In the genomic region with DNA sequence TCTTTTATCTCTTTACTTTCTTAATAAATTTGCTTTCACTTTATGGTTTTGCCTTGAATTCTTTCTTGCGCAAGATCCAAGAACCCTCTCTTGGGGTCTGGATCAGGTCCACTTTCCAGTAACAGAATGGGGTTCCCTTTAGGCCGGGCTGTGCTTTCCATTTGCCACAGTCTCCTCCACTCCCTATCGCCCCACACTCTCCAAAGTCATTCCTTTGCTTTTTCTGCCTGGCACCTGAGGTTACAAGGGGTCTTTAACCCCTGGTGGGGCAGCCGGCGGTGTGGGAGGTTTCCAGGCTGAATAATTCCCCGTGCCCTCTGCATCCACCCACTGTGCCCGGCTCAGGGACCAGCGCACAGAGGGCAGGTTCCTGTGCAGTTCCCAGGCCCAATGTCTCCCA, we compare ENCODE assay signal across 25 cellular contexts. TPM values are rescaled to one million over a fixed set of nuclear protein-coding genes. Genes with fewer than 3 reads are reported as not detected.
"Had no signal": no experiment of that assay in that cellular context is flagged by ENCODE, and none has a peak within 500 bp of the region (broad histone marks: within the 10 kb centered on the region; RNA-seq: fewer than 3 reads in every experiment).

No MANE protein-coding gene starts in this region.

- H3K4me2 ChIP-seq: smooth muscle cell had no signal

- H3K27ac Mint-ChIP-seq: activated CD4-positive, alpha-beta memory T cell treated with anti-CD3 and anti-CD28 coated beads, Interleukin-2, amount 10 ng/mL, durations not matched to agents 7 days and 5 days; activated naive CD4-positive, alpha-beta T cell treated with anti-CD3 and anti-CD28 coated beads, Interleukin-2, amount 10 ng/mL, durations not matched to agents 7 days and 5 days; memory B cell; natural killer cell treated with Interleukin-12 subunit alpha and Interleukin-12 subunit beta and Interleukin-15 and Interleukin-18, amount 100 ng/mL, for 72 hours; stimulated activated memory B cell treated with anti-CD40 and anti-IgM and Interleukin-4, amounts not matched to agents 10 μg/mL and 1 μg/mL and 100 μg/mL, for 72 hours; T-helper 17 cell had no signal

- H3K4me3 ChIP-seq: coronary artery, smooth muscle cell, stomach, suprapubic skin, tibial nerve had no signal

- DNase-seq: activated CD4-positive, alpha-beta memory T cell treated with anti-CD3 and anti-CD28 coated beads, Interleukin-2, amount 10 ng/mL, durations not matched to agents 7 days and 5 days; activated CD4-positive, alpha-beta T cell treated with anti-CD3 and anti-CD28 coated beads for 4 hours; activated CD4-positive, CD25-positive, alpha-beta regulatory T cell; activated effector memory CD4-positive, alpha-beta T cell treated with anti-CD3 and anti-CD28 coated beads, Interleukin-2, amount 50 U/mL, for 16 hours; activated naive CD4-positive, alpha-beta T cell treated with anti-CD3 and anti-CD28 coated beads, Interleukin-2, amount 10 ng/mL, durations not matched to agents 7 days and 5 days; amygdala; cerebellar nuclear complex; erythroblast; foreskin melanocyte; islet precursor cell; left cardiac atrium; occipital lobe; stimulated activated CD4-positive, alpha-beta T cell treated with anti-CD3 and anti-CD28 coated beads, Interleukin-15, amount 100 ng/mL, for 24 hours; stomach; T-helper 17 cell had no signal

- H3K4me1 Mint-ChIP-seq: activated CD4-positive, alpha-beta memory T cell treated with anti-CD3 and anti-CD28 coated beads, Interleukin-2, amount 10 ng/mL, durations not matched to agents 7 days and 5 days; activated naive CD4-positive, alpha-beta T cell treated with anti-CD3 and anti-CD28 coated beads, Interleukin-2, amount 10 ng/mL, durations not matched to agents 7 days and 5 days; memory B cell had no signal

- H3K36me3 ChIP-seq: stomach, suprapubic skin, tibial nerve had no signal

- H3K4me3 Mint-ChIP-seq: activated CD4-positive, alpha-beta memory T cell treated with anti-CD3 and anti-CD28 coated beads, Interleukin-2, amount 10 ng/mL, durations not matched to agents 7 days and 5 days; activated naive CD4-positive, alpha-beta T cell treated with anti-CD3 and anti-CD28 coated beads, Interleukin-2, amount 10 ng/mL, durations not matched to agents 7 days and 5 days; memory B cell; natural killer cell treated with Interleukin-12 subunit alpha and Interleukin-12 subunit beta and Interleukin-15 and Interleukin-18, amount 100 ng/mL, for 72 hours; stimulated activated memory B cell treated with anti-CD40 and anti-IgM and Interleukin-4, amounts not matched to agents 10 μg/mL and 1 μg/mL and 100 μg/mL, for 72 hours had no signal

- H3K36me3 Mint-ChIP-seq: activated naive CD4-positive, alpha-beta T cell treated with anti-CD3 and anti-CD28 coated beads, Interleukin-2, amount 10 ng/mL, durations not matched to agents 7 days and 5 days; natural killer cell treated with Interleukin-12 subunit alpha and Interleukin-12 subunit beta and Interleukin-15 and Interleukin-18, amount 100 ng/mL, for 72 hours; stimulated activated memory B cell treated with anti-CD40 and anti-IgM and Interleukin-4, amounts not matched to agents 10 μg/mL and 1 μg/mL and 100 μg/mL, for 72 hours had no signal

- H3K9me3 Mint-ChIP-seq: activated CD4-positive, alpha-beta memory T cell treated with anti-CD3 and anti-CD28 coated beads, Interleukin-2, amount 10 ng/mL, durations not matched to agents 7 days and 5 days; activated naive CD4-positive, alpha-beta T cell treated with anti-CD3 and anti-CD28 coated beads, Interleukin-2, amount 10 ng/mL, durations not matched to agents 7 days and 5 days; natural killer cell treated with Interleukin-12 subunit alpha and Interleukin-12 subunit beta and Interleukin-15 and Interleukin-18, amount 100 ng/mL, for 72 hours; stimulated activated memory B cell treated with anti-CD40 and anti-IgM and Interleukin-4, amounts not matched to agents 10 μg/mL and 1 μg/mL and 100 μg/mL, for 72 hours had no signal

- H3K27ac ChIP-seq: coronary artery, stomach, suprapubic skin, tibial nerve had no signal

RNA-seq across cellular contexts. Expression of gene LHX5, which starts 42.9 kb away (rescaled TPM):
- total RNA-seq: activated CD4-positive, alpha-beta memory T cell treated with anti-CD3 and anti-CD28 coated beads, Interleukin-2, amount 10 ng/mL, durations not matched to agents 7 days and 5 days; left cardiac atrium; lower leg skin; natural killer cell treated with Interleukin-12 subunit alpha and Interleukin-12 subunit beta and Interleukin-15 and Interleukin-18, amount 100 ng/mL, for 72 hours; occipital lobe; sciatic nerve; smooth muscle cell; suprapubic skin; T-helper 17 cell; tibial nerve; urinary bladder had no signal
